ENCODE assay signal across 27 cellular contexts in genomic region chr1:109272021-109272799, GRCh38. TPM values are rescaled to one million over a fixed set of nuclear protein-coding genes. Genes with fewer than 3 reads are reported as not detected.
A peak's percentile ranks its signal among the peaks of the same experiment; 100 is the strongest.
DNase-seq lines count a peak whose midpoint lies in the region; ATAC-seq and TF ChIP-seq lines count a peak whose summit lies in the region.
"Had no signal": no experiment of that assay in that cellular context is flagged by ENCODE, and none has a peak within 500 bp of the region (broad histone marks: within the 10 kb centered on the region; RNA-seq: fewer than 3 reads in every experiment).

No MANE protein-coding gene starts in this region.

- POLR2A ChIA-PET in GM10248 (lab: Yijun Ruan, JAX): no interaction called here

- H3K27ac ChIP-seq in RWPE2 (ENCODE audit: poor library complexity, severe bottlenecking) (peak overlapping the region; percentile 83), coronary artery (no peak overlapping the region), tibial nerve (peak overlapping the region; percentile 35 to 92 (median 80))
- H3K27ac ChIP-seq: thoracic aorta, VCaP had no signal

- peaks cover 15% of the 10 kb centered on the region for H3K27me3 Mint-ChIP-seq in nephron (ENCODE audit: low read depth)
- H3K27me3 Mint-ChIP-seq: activated CD4-positive, alpha-beta T cell treated with anti-CD3 and anti-CD28 coated beads, Interleukin-2, amount 10 ng/mL, durations not matched to agents 24 days and 14 days; activated naive CD8-positive, alpha-beta T cell treated with anti-CD3 and anti-CD28 coated beads for 36 hours; effector memory CD8-positive, alpha-beta T cell; natural killer cell treated with Interleukin-12 subunit alpha and Interleukin-12 subunit beta and Interleukin-15 and Interleukin-18, amount 100 ng/mL, for 72 hours had no signal

- no peak for TF ChIP-seq EP300 in tibial nerve (IDR thresholded peaks at IDR 0.05)

- H3K9me3 ChIP-seq in RWPE2 (ENCODE audit: severe bottlenecking) (no peaks in the 10 kb centered on the region), tibial nerve (no peaks in the 10 kb centered on the region)
- H3K9me3 ChIP-seq: esophagus squamous epithelium, gastrocnemius medialis, SK-N-SH, thoracic aorta had no signal

- H3K27me3 ChIP-seq in RWPE2 (ENCODE audit: insufficient read depth, poor library complexity, severe bottlenecking) (no peaks in the 10 kb centered on the region), tibial nerve (no peaks in the 10 kb centered on the region)
- H3K27me3 ChIP-seq: esophagus squamous epithelium, gastrocnemius medialis had no signal

- peaks cover 24% of the 10 kb centered on the region for H3K36me3 Mint-ChIP-seq in nephron (ENCODE audit: low read depth)
- H3K36me3 Mint-ChIP-seq: activated naive CD8-positive, alpha-beta T cell treated with anti-CD3 and anti-CD28 coated beads for 36 hours; natural killer cell treated with Interleukin-12 subunit alpha and Interleukin-12 subunit beta and Interleukin-15 and Interleukin-18, amount 100 ng/mL, for 72 hours; stimulated activated effector memory CD8-positive, alpha-beta T cell treated with anti-CD3 and anti-CD28 coated beads, Interleukin-12 subunit alpha, Interleukin-12 subunit beta, amount 100 ng/mL, for 72 hours had no signal

- no peak overlapping the region for H3K4me3 ChIP-seq in RWPE2 (ENCODE audit: severe bottlenecking)
- no peak overlapping the region for H3K4me3 ChIP-seq in coronary artery
- H3K4me3 ChIP-seq in tibial nerve: no peak overlapping the region
- H3K4me3 ChIP-seq: esophagus squamous epithelium, gastrocnemius medialis, thoracic aorta had no signal

- H3K4me1 ChIP-seq in RWPE2 (ENCODE audit: insufficient read depth, poor library complexity, severe bottlenecking): peaks cover 31% of the 10 kb centered on the region
- peaks cover 0 to 50% (median 30%) of the 10 kb centered on the region in 4 donors for H3K4me1 ChIP-seq in tibial nerve

- peak overlapping the region in 2 of 3 experiments; percentile 42 to 52 for H3K27ac Mint-ChIP-seq in nephron
- H3K27ac Mint-ChIP-seq: activated CD4-positive, alpha-beta T cell treated with anti-CD3 and anti-CD28 coated beads, Interleukin-2, amount 10 ng/mL, durations not matched to agents 24 days and 14 days; activated naive CD8-positive, alpha-beta T cell treated with anti-CD3 and anti-CD28 coated beads for 36 hours; activated T-helper 2 cell treated with anti-CD3 and anti-CD28 coated beads, Interferon-gamma antibody, Interleukin-2, Interleukin-4, amounts not matched to agents 10 μg/mL and 5 μg/mL and 100 μg/mL, durations not matched to agents 14 hours and 24 hours and 36 hours; natural killer cell treated with Interleukin-12 subunit alpha and Interleukin-12 subunit beta and Interleukin-15 and Interleukin-18, amount 100 ng/mL, for 72 hours had no signal

- 65 to 69% methylated on average over 11 to 12 of the region's 13 CpGs for WGBS in tibial nerve, 2 donors

- DNase-seq in RWPE2 (ENCODE audit: low spot score) (no peak), coronary artery (ENCODE audit: low spot score) (peak; percentile 59), tibial nerve (ENCODE audit: low spot score in 2 of 2) (no peak), NCI-H1048 (lab: John Stamatoyannopoulos, UW) (no peak), HPDE6-E6E7 (ENCODE audit: extremely low spot score) (no peak), GM10248 (ENCODE audit: extremely low spot score) (no peak)
- DNase-seq: activated CD4-positive, alpha-beta T cell treated with anti-CD3 and anti-CD28 coated beads, Interleukin-2, amount 10 ng/mL, durations not matched to agents 24 days and 14 days; activated CD8-positive, alpha-beta memory T cell treated with anti-CD3 and anti-CD28 coated beads, Interleukin-2, amount 50 U/mL, for 48 hours; activated naive CD8-positive, alpha-beta T cell treated with anti-CD3 and anti-CD28 coated beads for 36 hours; AML-193; DND-41; effector memory CD8-positive, alpha-beta T cell; esophagus squamous epithelium; gastrocnemius medialis; midbrain; NCI-H510A; SK-N-SH; stimulated activated CD4-positive, alpha-beta T cell treated with anti-CD3 and anti-CD28 coated beads, Interleukin-1b, Interleukin-23, amount 100 ng/mL, for 48 hours had no signal

- peaks cover 36% of the 10 kb centered on the region for H3K4me1 Mint-ChIP-seq in nephron

- CTCF ChIA-PET in GM10248 (lab: Yijun Ruan, JAX): interaction anchor here (1.7 to 1.8 kb wide), 2 partner anchors 127 to 261 kb away, joined by 5 to 8 read pairs; no protein-coding TSS in a partner anchor

- TF ChIP-seq POLR2A in tibial nerve (IDR thresholded peaks at IDR 0.05): no peak

- no peaks in the 10 kb centered on the region for H3K9me3 Mint-ChIP-seq in nephron
- H3K9me3 Mint-ChIP-seq: activated CD4-positive, alpha-beta T cell treated with anti-CD3 and anti-CD28 coated beads, Interleukin-2, amount 10 ng/mL, durations not matched to agents 24 days and 14 days; activated naive CD8-positive, alpha-beta T cell treated with anti-CD3 and anti-CD28 coated beads for 36 hours; activated T-helper 2 cell treated with anti-CD3 and anti-CD28 coated beads, Interferon-gamma antibody, Interleukin-2, Interleukin-4, amounts not matched to agents 10 μg/mL and 5 μg/mL and 100 μg/mL, durations not matched to agents 14 hours and 24 hours and 36 hours; effector memory CD8-positive, alpha-beta T cell; natural killer cell treated with Interleukin-12 subunit alpha and Interleukin-12 subunit beta and Interleukin-15 and Interleukin-18, amount 100 ng/mL, for 72 hours; stimulated activated effector memory CD8-positive, alpha-beta T cell treated with anti-CD3 and anti-CD28 coated beads, Interleukin-12 subunit alpha, Interleukin-12 subunit beta, amount 100 ng/mL, for 72 hours had no signal

- ATAC-seq in RWPE2 (ENCODE audit: low read depth) (no peak), HG02610 (IDR thresholded peaks at IDR 0.05; ENCODE audit: unreplicated experiment) (no peak)
- ATAC-seq: effector memory CD8-positive, alpha-beta T cell; gastrocnemius medialis; natural killer cell treated with Interleukin-12 subunit alpha and Interleukin-12 subunit beta and Interleukin-15 and Interleukin-18, amount 100 ng/mL, for 72 hours; stimulated activated effector memory CD8-positive, alpha-beta T cell treated with anti-CD3 and anti-CD28 coated beads, Interleukin-12 subunit alpha, Interleukin-12 subunit beta, amount 100 ng/mL, for 72 hours had no signal

- H3K36me3 ChIP-seq in RWPE2 (ENCODE audit: low read depth) (peaks cover 10% of the 10 kb centered on the region), tibial nerve (peaks cover 0 to 56% (median 0%) of the 10 kb centered on the region in 3 donors)
- H3K36me3 ChIP-seq: gastrocnemius medialis, thoracic aorta had no signal

- TF ChIP-seq CTCF in RWPE2 (IDR thresholded peaks at IDR 0.05; ENCODE audit: poor library complexity, severe bottlenecking): no peak
- no peak for TF ChIP-seq CTCF in coronary artery (IDR thresholded peaks at IDR 0.05)
- TF ChIP-seq CTCF in nephron (IDR thresholded peaks at IDR 0.05; ENCODE audit: unreplicated experiment in 3 of 3): no peak
- TF ChIP-seq CTCF in tibial nerve (IDR thresholded peaks at IDR 0.05): no peak
- TF ChIP-seq CTCF in GM10248 (IDR thresholded peaks at IDR 0.05; ENCODE audit: control extremely low read depth, extremely low read depth, low read depth, missing control alignments): no peak

- no peak overlapping the region for H3K4me3 Mint-ChIP-seq in nephron
- H3K4me3 Mint-ChIP-seq: activated CD4-positive, alpha-beta T cell treated with anti-CD3 and anti-CD28 coated beads, Interleukin-2, amount 10 ng/mL, durations not matched to agents 24 days and 14 days; activated naive CD8-positive, alpha-beta T cell treated with anti-CD3 and anti-CD28 coated beads for 36 hours; effector memory CD8-positive, alpha-beta T cell; natural killer cell treated with Interleukin-12 subunit alpha and Interleukin-12 subunit beta and Interleukin-15 and Interleukin-18, amount 100 ng/mL, for 72 hours; stimulated activated effector memory CD8-positive, alpha-beta T cell treated with anti-CD3 and anti-CD28 coated beads, Interleukin-12 subunit alpha, Interleukin-12 subunit beta, amount 100 ng/mL, for 72 hours had no signal

RNA-seq across cellular contexts. Expression of gene PSRC1, which starts 10.7 kb away (rescaled TPM):
- 10 to 100 TPM; 33.0 to 62.0 (median 47.4) TPM for total RNA-seq in tibial nerve

RNA-seq across cellular contexts. Expression of gene CELSR2, which starts 22.9 kb away (rescaled TPM):
- total RNA-seq in tibial nerve: 10 to 100 TPM; 14.0 to 16.7 (median 16.3) TPM

RNA-seq across cellular contexts. Expression of gene MYBPHL, which starts 34.6 kb away (rescaled TPM):
- total RNA-seq in tibial nerve: not detected
- total RNA-seq: activated CD4-positive, alpha-beta T cell treated with anti-CD3 and anti-CD28 coated beads, Interleukin-2, amount 10 ng/mL, durations not matched to agents 24 days and 14 days; activated naive CD8-positive, alpha-beta T cell treated with anti-CD3 and anti-CD28 coated beads for 36 hours; activated T-helper 2 cell treated with anti-CD3 and anti-CD28 coated beads, Interferon-gamma antibody, Interleukin-2, Interleukin-4, amounts not matched to agents 10 μg/mL and 5 μg/mL and 100 μg/mL, durations not matched to agents 14 hours and 24 hours and 36 hours; esophagus squamous epithelium; kidney epithelial cell; natural killer cell treated with Interleukin-12 subunit alpha and Interleukin-12 subunit beta and Interleukin-15 and Interleukin-18, amount 100 ng/mL, for 72 hours; T-helper 2 cell treated with Interferon-gamma antibody and Interleukin-4, amounts not matched to agents 100 ng/mL and 5 ng/mL, for 36 hours had no signal

RNA-seq across cellular contexts. Expression of gene SARS1, which starts 58.5 kb away (rescaled TPM):
- total RNA-seq in tibial nerve: 100 to 1,000 TPM; 118 to 150 (median 137) TPM

Comparison
In these comparisons a context has a peak if more than half of its experiments do, and no peak if none do; other contexts are left out.
1. H3K27ac ChIP-seq: peak in RWPE2 (single experiment) and tibial nerve (4 of 4); none in coronary artery (0 of 2).